In genomic region chr17:3712811-3713463, GRCh38 we compare ENCODE assay signal across 1 cellular context.
TF ChIP-seq lines count a peak whose summit lies in the region.

No MANE protein-coding gene starts in this region.

TF ChIP-seq in K562, 482 proteins besides CTCF, POLR2A, EP300 and RAD21 (continued from another document and continues in another):
- TF ChIP-seq, protein P1, sequence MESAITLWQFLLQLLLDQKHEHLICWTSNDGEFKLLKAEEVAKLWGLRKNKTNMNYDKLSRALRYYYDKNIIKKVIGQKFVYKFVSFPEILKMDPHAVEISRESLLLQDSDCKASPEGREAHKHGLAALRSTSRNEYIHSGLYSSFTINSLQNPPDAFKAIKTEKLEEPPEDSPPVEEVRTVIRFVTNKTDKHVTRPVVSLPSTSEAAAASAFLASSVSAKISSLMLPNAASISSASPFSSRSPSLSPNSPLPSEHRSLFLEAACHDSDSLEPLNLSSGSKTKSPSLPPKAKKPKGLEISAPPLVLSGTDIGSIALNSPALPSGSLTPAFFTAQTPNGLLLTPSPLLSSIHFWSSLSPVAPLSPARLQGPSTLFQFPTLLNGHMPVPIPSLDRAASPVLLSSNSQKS (CRISPR knock-in tag; IDR thresholded peaks at IDR 0.05), result no peak
- TF ChIP-seq NCOA1 (IDR thresholded peaks at IDR 0.05; ENCODE audit: low read depth), result 0 out of 2 replicates have a peak, but pooled peaks have one; percentile 37
- TF ChIP-seq TCF3 (CRISPR knock-in tag; IDR thresholded peaks at IDR 0.05), result peak; percentile 73
- peak; percentile 61; the same call in 1 of the 2 replicates for TF ChIP-seq ADNP (tag; IDR thresholded peaks at IDR 0.05)
- no peak for TF ChIP-seq SAP30 (IDR thresholded peaks at IDR 0.05; ENCODE audit: borderline replicate concordance, insufficient read depth, low read depth, low read length, poor library complexity, severe bottlenecking)
- TF ChIP-seq, protein P2, sequence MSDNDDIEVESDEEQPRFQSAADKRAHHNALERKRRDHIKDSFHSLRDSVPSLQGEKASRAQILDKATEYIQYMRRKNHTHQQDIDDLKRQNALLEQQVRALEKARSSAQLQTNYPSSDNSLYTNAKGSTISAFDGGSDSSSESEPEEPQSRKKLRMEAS (CRISPR knock-in tag; IDR thresholded peaks at IDR 0.05), result no peak
- TF ChIP-seq MCM3 (IDR thresholded peaks at IDR 0.05), result no peak
- TF ChIP-seq PTTG1 (tag; IDR thresholded peaks at IDR 0.05; ENCODE audit: low read depth), result no peak
- no peak for TF ChIP-seq DNMT1 (IDR thresholded peaks at IDR 0.05)
- TF ChIP-seq, protein P3, sequence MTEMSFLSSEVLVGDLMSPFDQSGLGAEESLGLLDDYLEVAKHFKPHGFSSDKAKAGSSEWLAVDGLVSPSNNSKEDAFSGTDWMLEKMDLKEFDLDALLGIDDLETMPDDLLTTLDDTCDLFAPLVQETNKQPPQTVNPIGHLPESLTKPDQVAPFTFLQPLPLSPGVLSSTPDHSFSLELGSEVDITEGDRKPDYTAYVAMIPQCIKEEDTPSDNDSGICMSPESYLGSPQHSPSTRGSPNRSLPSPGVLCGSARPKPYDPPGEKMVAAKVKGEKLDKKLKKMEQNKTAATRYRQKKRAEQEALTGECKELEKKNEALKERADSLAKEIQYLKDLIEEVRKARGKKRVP (CRISPR knock-in tag; IDR thresholded peaks at IDR 0.05), result no peak
- TF ChIP-seq ZNF212 (CRISPR knock-in tag; IDR thresholded peaks at IDR 0.05), result no peak
- no peak for TF ChIP-seq CBX2 (IDR thresholded peaks at IDR 0.05; ENCODE audit: insufficient read depth, low read length, poor library complexity, severe bottlenecking)
- no peak for TF ChIP-seq PRMT5 (CRISPR knock-in tag; IDR thresholded peaks at IDR 0.05)
- TF ChIP-seq SMARCA4 (IDR thresholded peaks at IDR 0.05), result peak; percentile 74
- TF ChIP-seq, protein P4, sequence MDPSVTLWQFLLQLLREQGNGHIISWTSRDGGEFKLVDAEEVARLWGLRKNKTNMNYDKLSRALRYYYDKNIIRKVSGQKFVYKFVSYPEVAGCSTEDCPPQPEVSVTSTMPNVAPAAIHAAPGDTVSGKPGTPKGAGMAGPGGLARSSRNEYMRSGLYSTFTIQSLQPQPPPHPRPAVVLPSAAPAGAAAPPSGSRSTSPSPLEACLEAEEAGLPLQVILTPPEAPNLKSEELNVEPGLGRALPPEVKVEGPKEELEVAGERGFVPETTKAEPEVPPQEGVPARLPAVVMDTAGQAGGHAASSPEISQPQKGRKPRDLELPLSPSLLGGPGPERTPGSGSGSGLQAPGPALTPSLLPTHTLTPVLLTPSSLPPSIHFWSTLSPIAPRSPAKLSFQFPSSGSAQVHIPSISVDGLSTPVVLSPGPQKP (CRISPR knock-in tag; IDR thresholded peaks at IDR 0.05), result no peak
- no peak for TF ChIP-seq ETS2 (tag; IDR thresholded peaks at IDR 0.05; ENCODE audit: borderline replicate concordance, poor library complexity, severe bottlenecking)
- no peak for TF ChIP-seq POLR2AphosphoS5 (IDR thresholded peaks at IDR 0.05; ENCODE audit: control insufficient read depth, insufficient read depth, low read depth, low read length)
- no peak for TF ChIP-seq TGIF2 (CRISPR knock-in tag; IDR thresholded peaks at IDR 0.05)
- TF ChIP-seq CBFA2T3 (IDR thresholded peaks at IDR 0.05), result peak; percentile 82
- no peak for TF ChIP-seq ZNF785 (CRISPR knock-in tag; IDR thresholded peaks at IDR 0.05)
- TF ChIP-seq TAF15 (IDR thresholded peaks at IDR 0.05; ENCODE audit: low read depth, low read length), result no peak
- TF ChIP-seq ZNF668 (CRISPR knock-in tag; IDR thresholded peaks at IDR 0.05), result no peak
- TF ChIP-seq MCM2 (IDR thresholded peaks at IDR 0.05; ENCODE audit: low read depth), result no peak
- TF ChIP-seq MAFG (tag; conservative IDR thresholded peaks at IDR 0.05), result no peak
- no peak for TF ChIP-seq NR2C1 (IDR thresholded peaks at IDR 0.05)
- no peak for TF ChIP-seq NR2C1 (tag; IDR thresholded peaks at IDR 0.05)
- TF ChIP-seq, protein P5, sequence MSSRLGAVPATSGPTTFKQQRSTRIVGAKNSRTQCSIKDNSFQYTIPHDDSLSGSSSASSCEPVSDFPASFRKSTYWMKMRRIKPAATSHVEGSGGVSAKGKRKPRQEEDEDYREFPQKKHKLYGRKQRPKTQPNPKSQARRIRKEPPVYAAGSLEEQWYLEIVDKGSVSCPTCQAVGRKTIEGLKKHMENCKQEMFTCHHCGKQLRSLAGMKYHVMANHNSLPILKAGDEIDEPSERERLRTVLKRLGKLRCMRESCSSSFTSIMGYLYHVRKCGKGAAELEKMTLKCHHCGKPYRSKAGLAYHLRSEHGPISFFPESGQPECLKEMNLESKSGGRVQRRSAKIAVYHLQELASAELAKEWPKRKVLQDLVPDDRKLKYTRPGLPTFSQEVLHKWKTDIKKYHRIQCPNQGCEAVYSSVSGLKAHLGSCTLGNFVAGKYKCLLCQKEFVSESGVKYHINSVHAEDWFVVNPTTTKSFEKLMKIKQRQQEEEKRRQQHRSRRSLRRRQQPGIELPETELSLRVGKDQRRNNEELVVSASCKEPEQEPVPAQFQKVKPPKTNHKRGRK (tag; IDR thresholded peaks at IDR 0.05), result no peak
- no peak for TF ChIP-seq ZKSCAN8 (CRISPR knock-in tag; IDR thresholded peaks at IDR 0.05)
- TF ChIP-seq, protein P6, sequence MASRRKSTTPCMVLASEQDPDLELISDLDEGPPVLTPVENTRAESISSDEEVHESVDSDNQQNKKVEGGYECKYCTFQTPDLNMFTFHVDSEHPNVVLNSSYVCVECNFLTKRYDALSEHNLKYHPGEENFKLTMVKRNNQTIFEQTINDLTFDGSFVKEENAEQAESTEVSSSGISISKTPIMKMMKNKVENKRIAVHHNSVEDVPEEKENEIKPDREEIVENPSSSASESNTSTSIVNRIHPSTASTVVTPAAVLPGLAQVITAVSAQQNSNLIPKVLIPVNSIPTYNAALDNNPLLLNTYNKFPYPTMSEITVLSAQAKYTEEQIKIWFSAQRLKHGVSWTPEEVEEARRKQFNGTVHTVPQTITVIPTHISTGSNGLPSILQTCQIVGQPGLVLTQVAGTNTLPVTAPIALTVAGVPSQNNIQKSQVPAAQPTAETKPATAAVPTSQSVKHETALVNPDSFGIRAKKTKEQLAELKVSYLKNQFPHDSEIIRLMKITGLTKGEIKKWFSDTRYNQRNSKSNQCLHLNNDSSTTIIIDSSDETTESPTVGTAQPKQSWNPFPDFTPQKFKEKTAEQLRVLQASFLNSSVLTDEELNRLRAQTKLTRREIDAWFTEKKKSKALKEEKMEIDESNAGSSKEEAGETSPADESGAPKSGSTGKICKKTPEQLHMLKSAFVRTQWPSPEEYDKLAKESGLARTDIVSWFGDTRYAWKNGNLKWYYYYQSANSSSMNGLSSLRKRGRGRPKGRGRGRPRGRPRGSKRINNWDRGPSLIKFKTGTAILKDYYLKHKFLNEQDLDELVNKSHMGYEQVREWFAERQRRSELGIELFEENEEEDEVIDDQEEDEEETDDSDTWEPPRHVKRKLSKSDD (conservative IDR thresholded peaks at IDR 0.05; ENCODE audit: low read length), result no peak
- no peak for TF ChIP-seq ZNF274 (IDR thresholded peaks at IDR 0.05; ENCODE audit: borderline replicate concordance, low read depth, low read length)
- TF ChIP-seq ZNF766 (CRISPR knock-in tag; conservative IDR thresholded peaks at IDR 0.05), result 0 out of 2 replicates have a peak, but pooled peaks have one; percentile 29
- peak; percentile 39 for TF ChIP-seq TAL1 (IDR thresholded peaks at IDR 0.05)
- TF ChIP-seq GTF2B (IDR thresholded peaks at IDR 0.05; ENCODE audit: extremely low read depth, insufficient read length), result no peak
- TF ChIP-seq NFE2L1 (tag; IDR thresholded peaks at IDR 0.05; ENCODE audit: borderline replicate concordance, low read depth), result no peak
- no peak for TF ChIP-seq ZNF175 (CRISPR knock-in tag; IDR thresholded peaks at IDR 0.05; ENCODE audit: low read depth)
- TF ChIP-seq ATF7 (IDR thresholded peaks at IDR 0.05), result no peak
- no peak for TF ChIP-seq HIVEP1 (CRISPR knock-in tag; IDR thresholded peaks at IDR 0.05)
- no peak for TF ChIP-seq SAFB (IDR thresholded peaks at IDR 0.05; ENCODE audit: borderline replicate concordance, low read depth, low read length)
- TF ChIP-seq DMBX1 (CRISPR knock-in tag; IDR thresholded peaks at IDR 0.05; ENCODE audit: borderline replicate concordance), result no peak
- TF ChIP-seq TRIM24 (IDR thresholded peaks at IDR 0.05), result no peak
- no peak for TF ChIP-seq ZC3H4 (CRISPR knock-in tag; IDR thresholded peaks at IDR 0.05; ENCODE audit: borderline replicate concordance)
- no peak for TF ChIP-seq SIN3B (IDR thresholded peaks at IDR 0.05; ENCODE audit: low read depth)
- TF ChIP-seq BDP1 (IDR thresholded peaks at IDR 0.05; ENCODE audit: insufficient read depth, insufficient read length), result no peak
- no peak for TF ChIP-seq CREBBP (IDR thresholded peaks at IDR 0.05; ENCODE audit: low read depth, low read length)
- no peak for TF ChIP-seq POLR2AphosphoS2 (IDR thresholded peaks at IDR 0.05; ENCODE audit: low read length)
- no peak for TF ChIP-seq KAT7 (CRISPR knock-in tag; IDR thresholded peaks at IDR 0.05; ENCODE audit: borderline replicate concordance)
- no peak for TF ChIP-seq STAT5A (IDR thresholded peaks at IDR 0.05; ENCODE audit: borderline replicate concordance, low read length)
- no peak for TF ChIP-seq E2F8 (IDR thresholded peaks at IDR 0.05; ENCODE audit: low read depth, partially characterized antibody)
- TF ChIP-seq RBM15 (IDR thresholded peaks at IDR 0.05; ENCODE audit: insufficient read depth, low read length), result no peak
- TF ChIP-seq TEAD4 (IDR thresholded peaks at IDR 0.05; ENCODE audit: low read length), result peak; percentile 73
- TF ChIP-seq TEAD4 (CRISPR knock-in tag; IDR thresholded peaks at IDR 0.05; ENCODE audit: borderline replicate concordance), result no peak
- no peak for TF ChIP-seq SPI1 (IDR thresholded peaks at IDR 0.05; ENCODE audit: borderline replicate concordance, low read depth, low read length)
- TF ChIP-seq SMARCE1 (IDR thresholded peaks at IDR 0.05), result peak; percentile 71; the same call in 1 of the 2 replicates
- TF ChIP-seq CAMTA2 (CRISPR knock-in tag; conservative IDR thresholded peaks at IDR 0.05), result no peak
- no peak for TF ChIP-seq ERF (CRISPR knock-in tag; IDR thresholded peaks at IDR 0.05)
- 0 out of 2 replicates have a peak, but pooled peaks have one; percentile 30 for TF ChIP-seq ZEB2 (IDR thresholded peaks at IDR 0.05)
- TF ChIP-seq MAFF (IDR thresholded peaks at IDR 0.05; ENCODE audit: low read length), result no peak
- no peak for TF ChIP-seq ZFP30 (CRISPR knock-in tag; IDR thresholded peaks at IDR 0.05; ENCODE audit: borderline replicate concordance)
- TF ChIP-seq FUS (optimal IDR thresholded peaks at IDR 0.05; ENCODE audit: low read depth, low read length), result no peak
- TF ChIP-seq MBD2 (IDR thresholded peaks at IDR 0.05; ENCODE audit: borderline replicate concordance, low read depth), result peak; percentile 19; the same call in 1 of the 2 replicates
- TF ChIP-seq ZMIZ1 (IDR thresholded peaks at IDR 0.05; ENCODE audit: low read depth in 2 of 2, low read length in 2 of 2), result no peak
- TF ChIP-seq TEAD1 (CRISPR knock-in tag; IDR thresholded peaks at IDR 0.05), result no peak
- TF ChIP-seq IFI16 (CRISPR knock-in tag; IDR thresholded peaks at IDR 0.05), result no peak
